In genomic region chr7:158840604-158841003, GRCh38 we compare ENCODE assay signal across 23 cellular contexts. TPM values are rescaled to one million over a fixed set of nuclear protein-coding genes. Genes with fewer than 3 reads are reported as not detected.
DNase-seq lines count a peak whose midpoint lies in the region; ATAC-seq, FAIRE-seq and TF ChIP-seq lines count a peak whose summit lies in the region.
"Had no signal": no experiment of that assay in that cellular context is flagged by ENCODE, and none has a peak within 500 bp of the region (broad histone marks: within the 10 kb centered on the region; RNA-seq: fewer than 3 reads in every experiment).

No MANE protein-coding gene starts in this region.

- H3K27ac Mint-ChIP-seq in nephron, result peak overlapping the region; percentile 29 to 87 (median 47)
- H3K27ac Mint-ChIP-seq in progenitor cell of endocrine pancreas, result peak overlapping the region; percentile 59
- H3K27ac Mint-ChIP-seq: CD4-positive, CD25-positive, alpha-beta regulatory T cell; CD8-positive, alpha-beta memory T cell; HFFc6 had no signal

- H3K4me2 ChIP-seq in IMR-90 (ENCODE audit: low read depth, low read length) (no peak overlapping the region), K562 (ENCODE audit: insufficient read depth, low read length) (no peak overlapping the region)

- H3K79me2 ChIP-seq in K562 (ENCODE audit: control insufficient read depth, insufficient read depth, low read length), result no peaks in the 10 kb centered on the region

- dilution Hi-C loops in IMR-90 (cut with HindIII; ENCODE audit: low sequenced_read_pairs, unreplicated experiment), result no loop called here

- H2AFZ ChIP-seq in IMR-90 (replicated peaks; ENCODE audit: low read length, poor library complexity) (peak overlapping the region; percentile 4), K562 (ENCODE audit: low read depth, low read length) (peak overlapping the region; percentile 18; the same call in 1 of the 2 replicates)

- H3K36me3 ChIP-seq in IMR-90 (ENCODE audit: control insufficient read depth, insufficient read depth, low read length) (no peaks in the 10 kb centered on the region), K562 (ENCODE audit: control insufficient read depth, insufficient read depth, low read length) (no peaks in the 10 kb centered on the region), suprapubic skin (no peaks in the 10 kb centered on the region)
- H3K36me3 ChIP-seq: BE2C had no signal

- no peak overlapping the region for H3K14ac ChIP-seq in IMR-90 (replicated peaks; ENCODE audit: low read depth, low read length)

- H3K9me3 ChIP-seq in IMR-90 (ENCODE audit: control insufficient read depth, insufficient read depth, low read length), result no peaks in the 10 kb centered on the region
- H3K9me3 ChIP-seq in K562 (replicated peaks; ENCODE audit: control insufficient read depth, insufficient read depth, low read depth, low read length), result no peaks in the 10 kb centered on the region
- no peaks in the 10 kb centered on the region for H3K9me3 ChIP-seq in suprapubic skin
- H3K9me3 ChIP-seq: BE2C had no signal

- intact Hi-C loops in IMR-90 (cut with micrococcal nuclease) (no loop called here), K562 (cut with micrococcal nuclease) (no loop called here)

- H3K56ac ChIP-seq in IMR-90 (ENCODE audit: extremely low read depth, insufficient read depth, low read length), result no peak overlapping the region

- no peak overlapping the region for H3K23ac ChIP-seq in IMR-90 (ENCODE audit: low read depth, low read length)

- no peaks in the 10 kb centered on the region for H3K79me1 ChIP-seq in IMR-90 (ENCODE audit: low read depth in 1 of 2, low read length in 2 of 2)

- POLR2A ChIA-PET in IMR-90 (lab: Charles Lee; ENCODE audit: unreplicated experiment) (no interaction called here), K562 (lab: Yijun Ruan, JAX) (interaction anchor here (0.6 to 2.8 kb wide), 3 partner anchors 10 to 57 kb away, joined by 3 to 24 read pairs (median 14); partner anchors contain the start of gene ESYT2)

- no peak overlapping the region for H2BK120ac ChIP-seq in IMR-90 (ENCODE audit: low read depth, low read length)

- H3K4me1 ChIP-seq in IMR-90 (ENCODE audit: control insufficient read depth, insufficient read depth, low read length) (no peaks in the 10 kb centered on the region), K562 (replicated peaks in 1 of 2; ENCODE audit: control insufficient read depth in 2 of 2, insufficient read depth in 2 of 2, low read length in 2 of 2) (peaks cover under 1 to 7% of the 10 kb centered on the region in 2 experiments), suprapubic skin (no peaks in the 10 kb centered on the region)
- H3K4me1 ChIP-seq: BE2C, Caco-2 had no signal

- in situ Hi-C loops in IMR-90 (cut with MboI; ENCODE audit: low sequenced_read_pairs), result no loop called here
- in situ Hi-C loops in K562 (cut with MboI), result no loop called here

- no peak overlapping the region for H3K18ac ChIP-seq in IMR-90 (ENCODE audit: low read depth, low read length)

- no peak overlapping the region for H2BK5ac ChIP-seq in IMR-90 (ENCODE audit: low read depth, low read length, poor library complexity, severe bottlenecking)

- no peak overlapping the region for H2BK20ac ChIP-seq in IMR-90 (ENCODE audit: low read depth, low read length)

- peaks cover 5% of the 10 kb centered on the region for H3K9me3 Mint-ChIP-seq in nephron
- H3K9me3 Mint-ChIP-seq in progenitor cell of endocrine pancreas (ENCODE audit: low read depth), result no peaks in the 10 kb centered on the region
- H3K9me3 Mint-ChIP-seq: CD4-positive, CD25-positive, alpha-beta regulatory T cell; CD8-positive, alpha-beta memory T cell; HFFc6 had no signal

- H3K9ac ChIP-seq in IMR-90 (ENCODE audit: low read depth, low read length) (no peak overlapping the region), K562 (ENCODE audit: insufficient read depth in 1 of 2, low read depth in 2 of 2, low read length in 2 of 2) (peak overlapping the region in 1 of 2 experiments; percentile 71; a peak in 2 of 4 replicates)

- H3K4me3 Mint-ChIP-seq in nephron, result no peak overlapping the region
- H3K4me3 Mint-ChIP-seq in progenitor cell of endocrine pancreas (ENCODE audit: low read depth), result no peak overlapping the region
- H3K4me3 Mint-ChIP-seq: CD4-positive, CD25-positive, alpha-beta regulatory T cell; CD8-positive, alpha-beta memory T cell; HFFc6 had no signal

- H3K4ac ChIP-seq in IMR-90 (ENCODE audit: low read depth, low read length), result no peak overlapping the region

- H3K9me1 ChIP-seq in IMR-90 (ENCODE audit: insufficient read depth, low read length), result no peaks in the 10 kb centered on the region
- no peaks in the 10 kb centered on the region for H3K9me1 ChIP-seq in K562 (ENCODE audit: control insufficient read depth, insufficient read depth, low read length)

- H2AK5ac ChIP-seq in IMR-90 (ENCODE audit: low read depth, low read length), result no peak overlapping the region

- H4K5ac ChIP-seq in IMR-90 (ENCODE audit: low read depth, low read length), result no peak overlapping the region

- no peak overlapping the region for H4K8ac ChIP-seq in IMR-90 (ENCODE audit: low read depth in 2 of 2, low read length in 2 of 2)

- H3K4me1 Mint-ChIP-seq in nephron (peaks cover 9% of the 10 kb centered on the region), progenitor cell of endocrine pancreas (ENCODE audit: low read depth) (peaks cover 6% of the 10 kb centered on the region)

- ATAC-seq in IMR-90 (ENCODE audit: low read depth), result no peak
- ATAC-seq in K562, result peak; percentile 61
- ATAC-seq in GM18511 (IDR thresholded peaks at IDR 0.05; ENCODE audit: unreplicated experiment), result no peak
- ATAC-seq: HCT116 had no signal

- BruUV-seq in IMR-90 (replicated peaks; lab: Mats Ljungman, UMichigan) (no TSS peak), K562 (replicated peaks; lab: Mats Ljungman, UMichigan) (no TSS peak)

- TF ChIP-seq EP300 in K562 (IDR thresholded peaks at IDR 0.05; ENCODE audit: low read length), result no peak
- no peak for TF ChIP-seq EP300 in suprapubic skin (IDR thresholded peaks at IDR 0.05)

- H3K4me3 ChIP-seq in IMR-90 (ENCODE audit: insufficient read depth, low read depth, low read length) (no peak overlapping the region), K562 (no peak overlapping the region), suprapubic skin (no peak overlapping the region)

- H4K20me1 ChIP-seq in IMR-90 (ENCODE audit: insufficient read depth, low read length) (no peaks in the 10 kb centered on the region), K562 (replicated peaks; ENCODE audit: control insufficient read depth, insufficient read depth, low read length) (no peaks in the 10 kb centered on the region)

- no peak for TF ChIP-seq RAD21 in IMR-90 (IDR thresholded peaks at IDR 0.05; ENCODE audit: low read length)
- TF ChIP-seq RAD21 in K562 (CRISPR knock-in tag; conservative IDR thresholded peaks at IDR 0.05 in 1 of 2, IDR thresholded peaks at IDR 0.05 in 1 of 2), result no peak

- WGBS in IMR-90 (ENCODE audit: extremely low coverage in 2 of 2, insufficient read length in 1 of 2), 2 experiments, result 18% methylated on average over 3 of the region's 8 CpGs; no CpG with 5 or more reads in 1 of the 2 experiments
- WGBS in K562 (ENCODE audit: insufficient coverage, low coverage, missing lambda C conversion rate), result 24% methylated on average over 8 of the region's 8 CpGs
- WGBS in suprapubic skin, result 77% methylated on average over 8 of the region's 8 CpGs

- CTCF ChIA-PET in IMR-90 (lab: Yijun Ruan, JAX) (no interaction called here), K562 (lab: Yijun Ruan, JAX; ENCODE audit: low intra/inter-chr PET ratio) (no interaction called here)

- DNase-seq in IMR-90, result no peak
- no peak for DNase-seq in K562 (ENCODE audit: extremely low read depth in 1 of 4, low spot score in 3 of 4)
- no peak for DNase-seq in progenitor cell of endocrine pancreas (ENCODE audit: low spot score, unreplicated experiment)
- no peak for DNase-seq in suprapubic skin (ENCODE audit: low spot score in 2 of 2)
- no peak for DNase-seq in NCI-H2196 treated with DMSO at 0.1 percent for 48 hours (lab: John Stamatoyannopoulos, UW; ENCODE audit: unreplicated experiment)
- DNase-seq in NCI-H2081 treated with DMSO at 0.1 percent for 48 hours (lab: John Stamatoyannopoulos, UW), result no peak
- DNase-seq: ACHN; BE2C; C1 segment of cervical spinal cord; Caco-2; CD4-positive, CD25-positive, alpha-beta regulatory T cell; CD8-positive, alpha-beta memory T cell; GOT3; H7; HFFc6 had no signal

- no peak overlapping the region for H2BK15ac ChIP-seq in IMR-90 (ENCODE audit: low read depth, low read length)

- no peak overlapping the region for H2AK9ac ChIP-seq in IMR-90 (replicated peaks; ENCODE audit: low read depth, low read length, poor library complexity)

- TF ChIP-seq CTCF in IMR-90 (conservative IDR thresholded peaks at IDR 0.05; ENCODE audit: low read depth, low read length) (no peak), K562 (IDR thresholded peaks at IDR 0.05 in 2 of 3, conservative IDR thresholded peaks at IDR 0.05 in 1 of 3; ENCODE audit: insufficient read depth in 2 of 3, low read depth in 1 of 3, low read length in 3 of 3) (no peak), nephron (IDR thresholded peaks at IDR 0.05; ENCODE audit: unreplicated experiment in 3 of 3) (no peak), progenitor cell of endocrine pancreas (IDR thresholded peaks at IDR 0.05; ENCODE audit: unreplicated experiment) (no peak), suprapubic skin (IDR thresholded peaks at IDR 0.05) (no peak)

- H3K27me3 Mint-ChIP-seq in nephron (ENCODE audit: low read depth) (peaks cover 4% of the 10 kb centered on the region), progenitor cell of endocrine pancreas (peaks cover 3% of the 10 kb centered on the region)
- H3K27me3 Mint-ChIP-seq: CD8-positive, alpha-beta memory T cell had no signal

- H4K91ac ChIP-seq in IMR-90 (ENCODE audit: insufficient read depth, low read depth, low read length), result no peak overlapping the region

- H3K27ac ChIP-seq in IMR-90 (ENCODE audit: insufficient read depth, low read length) (no peak overlapping the region), K562 (ENCODE audit: extremely low read depth, low read depth, low read length) (no peak overlapping the region), suprapubic skin (no peak overlapping the region)

- H3K27me3 ChIP-seq in IMR-90 (ENCODE audit: control insufficient read depth, insufficient read depth, low read length) (peaks cover 6% of the 10 kb centered on the region), K562 (ENCODE audit: control insufficient read depth in 2 of 2, insufficient read depth in 2 of 2, low read length in 2 of 2) (no peaks in the 10 kb centered on the region), suprapubic skin (no peaks in the 10 kb centered on the region)
- H3K27me3 ChIP-seq: BE2C had no signal

- H3K36me3 Mint-ChIP-seq in nephron (ENCODE audit: low read depth) (no peaks in the 10 kb centered on the region), progenitor cell of endocrine pancreas (ENCODE audit: insufficient read depth) (no peaks in the 10 kb centered on the region)
- H3K36me3 Mint-ChIP-seq: CD8-positive, alpha-beta memory T cell had no signal

- TF ChIP-seq POLR2A in IMR-90 (IDR thresholded peaks at IDR 0.05; ENCODE audit: low read depth, low read length), result no peak
- no peak for TF ChIP-seq POLR2A in K562 (conservative IDR thresholded peaks at IDR 0.05)
- no peak for TF ChIP-seq POLR2A in suprapubic skin (IDR thresholded peaks at IDR 0.05)

- no peak for FAIRE-seq in K562 (lab: Jason Lieb, UNC)
- FAIRE-seq: A204.1, D721Med, G401.6, GM12891, HTR-8/SVneo had no signal

RNA-seq across cellular contexts. Expression of gene ESYT2, which starts 11.3 kb away (rescaled TPM):
- total RNA-seq in IMR-90 (2012; rRNA removed), result 64.4 and 69.9 TPM in 2 replicates
- polyA plus RNA-seq in IMR-90 (2012; rRNA removed), result 23.7 and 26.7 TPM in 2 replicates
- 7.2 and 17.1 TPM in 2 replicates for polyA plus RNA-seq in IMR-90 (2012; cell fraction: cytosol; rRNA removed)
- 19.8 and 30.4 TPM in 2 replicates for polyA plus RNA-seq in IMR-90 (2012; cell fraction: nucleus; rRNA removed; ENCODE audit: low replicate concordance)
- 111 and 160 TPM in 2 replicates for total RNA-seq in K562 (2011; cell fraction: chromatin; rRNA removed; ENCODE audit: low replicate concordance)
- 87.6 and 91.1 TPM in 2 replicates for total RNA-seq in K562 (2011; cell fraction: nucleolus; rRNA removed)
- 118 and 155 TPM in 2 replicates for total RNA-seq in K562 (2011; cell fraction: nucleoplasm; rRNA removed)
- total RNA-seq in K562 (2014; rRNA removed), result 64.7 and 68.7 TPM in 2 replicates
- total RNA-seq in K562 (2014; rRNA removed; fragmentation: Illumina TruSeq; extraction: Trizol), result 70.9 and 72.5 TPM in 2 replicates
- total RNA-seq in K562 (2015; rRNA removed; fragmentation: Illumina TruSeq; extraction: Trizol), result 63.1 and 67.1 TPM in 2 replicates
- 62.4 and 67.5 TPM in 2 replicates for total RNA-seq in K562 (2021)
- polyA plus RNA-seq in K562 (2011; rRNA removed), result 57.5 and 86.9 TPM in 2 replicates
- 44.1 and 45.9 TPM in 2 replicates for polyA plus RNA-seq in K562 (2011; cell fraction: cytosol; rRNA removed)
- 43.3 and 60.6 TPM in 2 replicates for polyA plus RNA-seq in K562 (2011; cell fraction: nucleus; rRNA removed)
- polyA plus RNA-seq in K562 (2012), result 47.5 and 54.2 TPM in 2 replicates
- polyA plus RNA-seq in K562 (2014; fragmentation: Illumina TruSeq; extraction: Trizol), result 55.5 and 58.2 TPM in 2 replicates
- polyA plus RNA-seq in K562 (2014; fragmentation: Nextera tagmentation; extraction: Ambion mirVana), result 1 to 10 TPM; 5.8 to 8.3 TPM
- polyA plus RNA-seq in K562 (2014; rRNA removed), result 44.0 and 45.2 TPM in 2 replicates
- polyA minus RNA-seq in K562 (2011; rRNA and poly(A)+ RNA removed), result 119 and 154 TPM in 2 replicates
- 70.0 and 93.0 TPM in 2 replicates for polyA minus RNA-seq in K562 (2011; cell fraction: cytosol; rRNA and poly(A)+ RNA removed)
- polyA minus RNA-seq in K562 (2011; cell fraction: nucleus; rRNA and poly(A)+ RNA removed), result 35.4 and 43.4 TPM in 2 replicates
- total RNA-seq in progenitor cell of endocrine pancreas, result 29.4 and 30.0 TPM in 2 replicates
- 10 to 100 TPM; 68.3 to 95.8 (median 82.6) TPM for total RNA-seq in suprapubic skin

RNA-seq across cellular contexts. Expression of gene DYNC2I1, which starts 15.8 kb away (rescaled TPM):
- 3.9 and 4.5 TPM in 2 replicates for total RNA-seq in IMR-90 (2012; rRNA removed)
- 11.5 and 14.4 TPM in 2 replicates for polyA plus RNA-seq in IMR-90 (2012; rRNA removed)
- polyA plus RNA-seq in IMR-90 (2012; cell fraction: cytosol; rRNA removed), result 11.2 and 11.9 TPM in 2 replicates
- polyA plus RNA-seq in IMR-90 (2012; cell fraction: nucleus; rRNA removed; ENCODE audit: low replicate concordance), result 34.1 and 83.0 TPM in 2 replicates
- total RNA-seq in K562 (2011; cell fraction: chromatin; rRNA removed; ENCODE audit: low replicate concordance), result 95.4 and 308 TPM in 2 replicates
- 44.7 and 52.6 TPM in 2 replicates for total RNA-seq in K562 (2011; cell fraction: nucleolus; rRNA removed)
- 111 and 142 TPM in 2 replicates for total RNA-seq in K562 (2011; cell fraction: nucleoplasm; rRNA removed)
- 24.7 and 28.3 TPM in 2 replicates for total RNA-seq in K562 (2014; rRNA removed)
- 21.9 and 24.0 TPM in 2 replicates for total RNA-seq in K562 (2014; rRNA removed; fragmentation: Illumina TruSeq; extraction: Trizol)
- 17.7 and 20.6 TPM in 2 replicates for total RNA-seq in K562 (2015; rRNA removed; fragmentation: Illumina TruSeq; extraction: Trizol)
- total RNA-seq in K562 (2021), result 23.1 and 27.1 TPM in 2 replicates
- 33.3 and 37.9 TPM in 2 replicates for polyA plus RNA-seq in K562 (2011; rRNA removed)
- 44.5 and 61.9 TPM in 2 replicates for polyA plus RNA-seq in K562 (2011; cell fraction: cytosol; rRNA removed)
- polyA plus RNA-seq in K562 (2011; cell fraction: nucleus; rRNA removed), result 138 and 267 TPM in 2 replicates
- 27.1 and 46.7 TPM in 2 replicates for polyA plus RNA-seq in K562 (2012)
- 20.3 and 36.5 TPM in 2 replicates for polyA plus RNA-seq in K562 (2014; fragmentation: Illumina TruSeq; extraction: Trizol)
- polyA plus RNA-seq in K562 (2014; fragmentation: Nextera tagmentation; extraction: Ambion mirVana), result 1 to 10 TPM; 1.3 to 1.6 TPM
- 39.3 and 42.5 TPM in 2 replicates for polyA plus RNA-seq in K562 (2014; rRNA removed)
- polyA minus RNA-seq in K562 (2011; rRNA and poly(A)+ RNA removed), result 42.0 and 45.1 TPM in 2 replicates
- polyA minus RNA-seq in K562 (2011; cell fraction: cytosol; rRNA and poly(A)+ RNA removed), result 20.7 and 21.2 TPM in 2 replicates
- polyA minus RNA-seq in K562 (2011; cell fraction: nucleus; rRNA and poly(A)+ RNA removed), result 40.8 and 41.6 TPM in 2 replicates
- 37.3 and 39.7 TPM in 2 replicates for total RNA-seq in progenitor cell of endocrine pancreas
- 10 to 100 TPM in 2 of 4 donors, 1 to 10 TPM in 2; 7.2 to 33.5 (median 9.3) TPM for total RNA-seq in suprapubic skin
